In the genomic region with DNA sequence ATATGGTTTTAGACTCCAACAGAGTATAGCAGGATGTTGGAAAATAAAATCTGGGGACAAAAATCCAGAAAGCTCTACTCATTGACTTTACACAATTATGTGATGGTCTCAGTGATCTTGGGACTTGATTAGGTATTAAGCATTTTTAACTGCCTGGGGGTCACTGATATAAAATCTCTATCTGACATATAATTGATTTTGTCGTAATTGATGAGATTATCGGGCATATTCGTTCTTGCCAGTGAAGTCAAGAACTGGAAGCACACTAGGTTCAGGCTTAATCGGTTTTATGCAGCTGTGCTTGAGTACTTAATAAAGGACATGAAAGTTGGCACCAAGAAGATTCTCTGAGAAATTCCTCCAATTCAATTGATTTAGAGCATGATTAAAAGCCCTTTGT, we compare ENCODE assay signal across 3 cellular contexts.
"Had no signal": no experiment of that assay in that cellular context is flagged by ENCODE, and none has a peak within 500 bp of the region (broad histone marks: within the 10 kb centered on the region; RNA-seq: fewer than 3 reads in every experiment).

No MANE protein-coding gene starts in this region.

- DNase-seq: GDM1, GF-D8 had no signal

- H3K4me3 ChIP-seq: GM12878 had no signal

- ATAC-seq: GM12878 had no signal
